8 cellular contexts compared by ENCODE assay signal in the genomic region with DNA sequence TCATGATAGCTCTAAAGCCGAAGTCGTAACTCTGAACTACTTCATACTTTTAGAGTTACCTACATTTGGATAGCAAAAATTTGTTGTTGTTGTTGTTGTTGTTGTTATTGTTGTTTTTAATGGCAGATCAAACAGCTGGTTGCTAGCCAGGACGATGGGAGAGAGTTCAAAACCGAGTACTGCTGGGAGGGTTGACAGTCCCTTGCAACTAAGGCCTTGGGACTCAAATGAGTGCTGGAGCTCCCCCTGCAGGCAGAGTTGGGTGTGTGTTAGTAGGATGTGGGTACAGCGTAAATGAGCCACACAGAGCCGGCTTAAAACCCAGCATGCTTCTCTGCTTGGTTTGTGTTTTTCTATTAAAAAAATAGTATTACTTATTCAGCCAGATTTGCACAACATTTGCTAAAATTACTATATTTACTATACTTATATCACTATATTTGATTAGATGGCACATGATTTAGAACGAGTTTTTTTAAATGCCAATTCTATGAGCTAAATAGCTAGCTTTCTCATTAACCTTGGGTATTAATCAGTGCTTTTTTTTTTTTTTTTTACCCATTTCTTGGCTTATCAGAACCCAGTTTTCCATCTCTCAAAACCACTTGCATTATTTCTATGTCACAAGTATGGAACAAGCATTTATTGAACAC.
DNase-seq lines count a peak whose midpoint lies in the region; ATAC-seq and TF ChIP-seq lines count a peak whose summit lies in the region.

No MANE protein-coding gene starts in this region.

- WGBS in esophagus squamous epithelium, 2 donors: 36% methylated on average over 7 of the region's 7 CpGs

- H3K79me2 ChIP-seq in KMS-11 (ENCODE audit: insufficient read depth, low read depth): no peaks in the 10 kb centered on the region

- intact Hi-C loops in esophagus squamous epithelium (cut with DNase I): no loop called here

- H3K9me3 ChIP-seq in esophagus squamous epithelium: no peaks in the 10 kb centered on the region

- no peaks in the 10 kb centered on the region for H4K20me1 ChIP-seq in KMS-11 (ENCODE audit: insufficient read depth)

- no peak overlapping the region for H3K4me3 Mint-ChIP-seq in natural killer cell treated with Interleukin-12 subunit alpha and Interleukin-12 subunit beta and Interleukin-15 and Interleukin-18, amount 100 ng/mL, for 72 hours

- TF ChIP-seq CTCF in KMS-11 (conservative IDR thresholded peaks at IDR 0.05; ENCODE audit: low read depth, low read length): peak; percentile 69
- TF ChIP-seq CTCF in esophagus squamous epithelium (IDR thresholded peaks at IDR 0.05): peak; percentile 58 to 85 (median 79)

- H3K4me1 ChIP-seq in KMS-11 (ENCODE audit: low read depth, poor library complexity, severe bottlenecking) (no peaks in the 10 kb centered on the region), esophagus squamous epithelium (no peaks in the 10 kb centered on the region)

- H3K27ac Mint-ChIP-seq in natural killer cell treated with Interleukin-12 subunit alpha and Interleukin-12 subunit beta and Interleukin-15 and Interleukin-18, amount 100 ng/mL, for 72 hours: no peak overlapping the region

- H2AFZ ChIP-seq in KMS-11 (ENCODE audit: low read depth): no peak overlapping the region

- peaks cover 16 to 28% of the 10 kb centered on the region in 2 donors for H3K4me1 Mint-ChIP-seq in natural killer cell treated with Interleukin-12 subunit alpha and Interleukin-12 subunit beta and Interleukin-15 and Interleukin-18, amount 100 ng/mL, for 72 hours (ENCODE audit: low read depth in 2 of 2)

- H3K36me3 ChIP-seq in KMS-11 (ENCODE audit: insufficient read depth) (no peaks in the 10 kb centered on the region), esophagus squamous epithelium (no peaks in the 10 kb centered on the region)

- no peaks in the 10 kb centered on the region for H3K36me3 Mint-ChIP-seq in natural killer cell treated with Interleukin-12 subunit alpha and Interleukin-12 subunit beta and Interleukin-15 and Interleukin-18, amount 100 ng/mL, for 72 hours

- DNase-seq in DMS53 (lab: John Stamatoyannopoulos, UW) (peak; percentile 92), OCI-M2 (lab: John Stamatoyannopoulos, UW; ENCODE audit: unreplicated experiment) (peak; percentile 21), activated T-cell treated with anti-CD3 and anti-CD28 coated beads for 4 hours (peak; percentile 78), esophagus squamous epithelium (lab: John Stamatoyannopoulos, UW) (peak; percentile 29)
- peak; percentile 86 for DNase-seq in natural killer cell treated with Interleukin-12 subunit alpha and Interleukin-12 subunit beta and Interleukin-15 and Interleukin-18, amount 100 ng/mL, for 72 hours (ENCODE audit: low spot score)
- DNase-seq in stimulated activated naive CD4-positive, alpha-beta T cell treated with Interleukin-2 at 50 U/mL for 16 hours (lab: John Stamatoyannopoulos, UW): peak; percentile 76

- H3K27me3 Mint-ChIP-seq in natural killer cell treated with Interleukin-12 subunit alpha and Interleukin-12 subunit beta and Interleukin-15 and Interleukin-18, amount 100 ng/mL, for 72 hours: no peaks in the 10 kb centered on the region

- no peak overlapping the region for H3K9ac ChIP-seq in KMS-11

- H3K9me3 Mint-ChIP-seq in natural killer cell treated with Interleukin-12 subunit alpha and Interleukin-12 subunit beta and Interleukin-15 and Interleukin-18, amount 100 ng/mL, for 72 hours: peaks cover 2% of the 10 kb centered on the region

- H3K27ac ChIP-seq in KMS-11 (no peak overlapping the region), esophagus squamous epithelium (no peak overlapping the region)

- no peak overlapping the region for H3K4me2 ChIP-seq in KMS-11

- H3K4me3 ChIP-seq in KMS-11 (IDR thresholded peaks at IDR 0.05; ENCODE audit: insufficient read depth, low read depth, low read length) (no peak overlapping the region), esophagus squamous epithelium (no peak overlapping the region)

- ATAC-seq in GM21529 (IDR thresholded peaks at IDR 0.05; ENCODE audit: unreplicated experiment): peak; percentile 89
- peak; percentile 93 to 95 for ATAC-seq in natural killer cell treated with Interleukin-12 subunit alpha and Interleukin-12 subunit beta and Interleukin-15 and Interleukin-18, amount 100 ng/mL, for 72 hours

- H3K27me3 ChIP-seq in KMS-11 (ENCODE audit: insufficient read depth, low read depth): no peaks in the 10 kb centered on the region
- H3K27me3 ChIP-seq in esophagus squamous epithelium: no peaks in the 10 kb centered on the region

- TF ChIP-seq POLR2A in esophagus squamous epithelium (IDR thresholded peaks at IDR 0.05): no peak

Comparison
In these comparisons a context has a peak if more than half of its experiments do, and no peak if none do; other contexts are left out.
1. DNase-seq: peak in every context shown above with its lines; median percentile 92 in DMS53; 86 in natural killer cell treated with Interleukin-12 subunit alpha and Interleukin-12 subunit beta and Interleukin-15 and Interleukin-18, amount 100 ng/mL, for 72 hours; 78 in activated T-cell treated with anti-CD3 and anti-CD28 coated beads for 4 hours; 76 in stimulated activated naive CD4-positive, alpha-beta T cell treated with Interleukin-2 at 50 U/mL for 16 hours; 29 in esophagus squamous epithelium; 21 in OCI-M2.